ENCODE assay signal across 13 cellular contexts in genomic region chr21:33684923-33685560, GRCh38. TPM values are rescaled to one million over a fixed set of nuclear protein-coding genes. Genes with fewer than 3 reads are reported as not detected.
DNase-seq lines count a peak whose midpoint lies in the region; ATAC-seq, FAIRE-seq and TF ChIP-seq lines count a peak whose summit lies in the region.
"Had no signal": no experiment of that assay in that cellular context is flagged by ENCODE, and none has a peak within 500 bp of the region (broad histone marks: within the 10 kb centered on the region; RNA-seq: fewer than 3 reads in every experiment).

No MANE protein-coding gene starts in this region.

- no peaks in the 10 kb centered on the region for H3K9me3 ChIP-seq in mesenchymal stem cell (ENCODE audit: control insufficient read depth, low read length)
- no peaks in the 10 kb centered on the region for H3K9me3 ChIP-seq in uterus

- peak; percentile 26 for ATAC-seq in Right ventricle myocardium inferior
- ATAC-seq in GM21423 (IDR thresholded peaks at IDR 0.05; ENCODE audit: unreplicated experiment) = no peak
- no peak for ATAC-seq in GM18519 (IDR thresholded peaks at IDR 0.05; ENCODE audit: low FRiP score, unreplicated experiment)
- ATAC-seq: activated T-cell treated with anti-CD3 and anti-CD28 coated beads, Interleukin-2, amount 50 U/mL, for 4 hours had no signal

- H4K8ac ChIP-seq in mesenchymal stem cell (ENCODE audit: low read length) = no peak overlapping the region

- no peak for FAIRE-seq in HTR-8/SVneo (lab: Jason Lieb, UNC)
- FAIRE-seq: frontal cortex had no signal

- intact Hi-C loops in Right ventricle myocardium inferior (cut with DNase I) = loop anchor here (5.0 kb wide), 1 partner anchor 43 kb away; the partner anchor contains the start of genes CRYZL1 and ITSN1
- intact Hi-C loops in cardiac septum (cut with DNase I) = no loop called here
- intact Hi-C loops in uterus (cut with DNase I; ENCODE audit: low total_unique reads) = no loop called here

- H3K27ac ChIP-seq in mesenchymal stem cell (ENCODE audit: low read length, poor library complexity, severe bottlenecking) (peak overlapping the region; percentile 66), uterus (peak overlapping the region; percentile 31 to 70)
- H3K27ac ChIP-seq: WERI-Rb-1 had no signal

- H3K4me3 ChIP-seq in choroid plexus epithelial cell (ENCODE audit: low read depth, low read length) = no peak overlapping the region
- H3K4me3 ChIP-seq in mesenchymal stem cell (ENCODE audit: insufficient read depth in 1 of 2, low read depth in 1 of 2, low read length in 2 of 2) = no peak overlapping the region
- no peak overlapping the region for H3K4me3 ChIP-seq in uterus
- H3K4me3 ChIP-seq: lung had no signal

- peaks cover 3% of the 10 kb centered on the region for H3K79me1 ChIP-seq in mesenchymal stem cell (replicated peaks; ENCODE audit: low read length, poor library complexity, severe bottlenecking)

- no peak overlapping the region for H2BK120ac ChIP-seq in mesenchymal stem cell (ENCODE audit: low read depth, low read length)

- H2BK5ac ChIP-seq in mesenchymal stem cell (ENCODE audit: low read depth, low read length, poor library complexity, severe bottlenecking) = no peak overlapping the region

- H2BK12ac ChIP-seq in mesenchymal stem cell (ENCODE audit: low read length in 2 of 2) = no peak overlapping the region

- H3K4me1 ChIP-seq in mesenchymal stem cell (ENCODE audit: control insufficient read depth, insufficient read depth, low read depth, low read length) (peaks cover 7% of the 10 kb centered on the region), uterus (peaks cover 9 to 26% of the 10 kb centered on the region in 2 donors)

- DNase-seq in Right ventricle myocardium inferior (ENCODE audit: missing footprints) (no peak), cardiac septum (ENCODE audit: low spot score) (no peak), choroid plexus epithelial cell (ENCODE audit: low read depth) (peak; percentile 54), mesenchymal stem cell (peak; percentile 44), uterus (no peak), HTR-8/SVneo (ENCODE audit: insufficient read length, low spot score) (no peak)
- DNase-seq: activated T-cell treated with anti-CD3 and anti-CD28 coated beads, Interleukin-2, amount 50 U/mL, for 4 hours; NCI-H1694 treated with DMSO at 0.1 percent for 48 hours; WERI-Rb-1 had no signal

- 33% methylated on average over 4 of the region's 5 CpGs for WGBS in mesenchymal stem cell

- peak overlapping the region; percentile 4 for H3K9ac ChIP-seq in mesenchymal stem cell (ENCODE audit: low read length)

- H3K36me3 ChIP-seq in mesenchymal stem cell (ENCODE audit: control insufficient read depth in 1 of 2, insufficient read depth in 2 of 2, low read depth in 1 of 2, low read length in 2 of 2) (no peaks in the 10 kb centered on the region), uterus (no peaks in the 10 kb centered on the region)
- H3K36me3 ChIP-seq: WERI-Rb-1 had no signal

- no peak for TF ChIP-seq CTCF in choroid plexus epithelial cell (conservative IDR thresholded peaks at IDR 0.05; ENCODE audit: low read depth, low read length)
- TF ChIP-seq CTCF in uterus (IDR thresholded peaks at IDR 0.05) = no peak

- no peak overlapping the region for H2BK15ac ChIP-seq in mesenchymal stem cell (ENCODE audit: low read depth, poor library complexity, severe bottlenecking)

- H3K27me3 ChIP-seq in mesenchymal stem cell (ENCODE audit: control insufficient read depth in 1 of 2, insufficient read depth in 1 of 2, low read length in 2 of 2) (no peaks in the 10 kb centered on the region), uterus (no peaks in the 10 kb centered on the region)

- H2AK5ac ChIP-seq in mesenchymal stem cell (ENCODE audit: low read length, severe bottlenecking) = no peak overlapping the region

- no peak overlapping the region for H3K4me2 ChIP-seq in mesenchymal stem cell (ENCODE audit: low read length, poor library complexity, severe bottlenecking)

- no peak overlapping the region for H3K4ac ChIP-seq in mesenchymal stem cell (ENCODE audit: low read depth in 1 of 2, low read length in 2 of 2)

- H3K14ac ChIP-seq in mesenchymal stem cell (ENCODE audit: low read length in 2 of 2) = no peak overlapping the region

- no peak overlapping the region for H2AFZ ChIP-seq in mesenchymal stem cell (ENCODE audit: low read depth, low read length)

- H3K23ac ChIP-seq in mesenchymal stem cell (ENCODE audit: low read length in 2 of 2) = no peak overlapping the region

- H3K18ac ChIP-seq in mesenchymal stem cell (ENCODE audit: low read depth in 1 of 2, low read length in 2 of 2) = no peak overlapping the region

- no peak overlapping the region for H4K91ac ChIP-seq in mesenchymal stem cell (ENCODE audit: low read length)

- no peak for TF ChIP-seq POLR2A in uterus (IDR thresholded peaks at IDR 0.05)

RNA-seq across cellular contexts. Expression of gene ITSN1, which starts 42.7 kb away (rescaled TPM):
- total RNA-seq in Right ventricle myocardium inferior (42.5 TPM), cardiac septum (25.5 TPM), uterus (10 to 100 TPM; 21.8 to 77.4 (median 48.1) TPM)
- 32.0 TPM for polyA plus RNA-seq in mesenchymal stem cell (2013, experiment 1 of 2)
- polyA plus RNA-seq in mesenchymal stem cell (2013, experiment 2 of 2) = 30.6 TPM

RNA-seq across cellular contexts. Expression of gene CRYZL1, which starts 43.5 kb away (rescaled TPM):
- total RNA-seq in Right ventricle myocardium inferior (23.2 TPM), cardiac septum (23.0 TPM), uterus (100 to 1,000 TPM in 1 of 4 donors, 10 to 100 TPM in 3; 66.8 to 147 (median 67.3) TPM)
- polyA plus RNA-seq in mesenchymal stem cell (2013, experiment 1 of 2) = 34.0 TPM
- polyA plus RNA-seq in mesenchymal stem cell (2013, experiment 2 of 2) = 33.9 TPM

Comparison
In these comparisons a context has a peak if more than half of its experiments do, and no peak if none do; other contexts are left out.
1. DNase-seq: peak in choroid plexus epithelial cell (single experiment) and mesenchymal stem cell (single experiment); none in Right ventricle myocardium inferior (single experiment), cardiac septum (single experiment), uterus (0 of 2) and HTR-8/SVneo (single experiment).